Comparison of ENCODE assay signal across 8 cellular contexts in genomic region chr2:216636570-216637450, GRCh38.
DNase-seq lines count a peak whose midpoint lies in the region; ATAC-seq and TF ChIP-seq lines count a peak whose summit lies in the region.

No MANE protein-coding gene starts in this region.

- H3K36me3 Mint-ChIP-seq in nephron (ENCODE audit: low read depth) = peaks cover 27% of the 10 kb centered on the region

- peaks cover 49% of the 10 kb centered on the region for H3K4me1 Mint-ChIP-seq in nephron

- peak overlapping the region; percentile 95 to 96 (median 95) for H3K27ac Mint-ChIP-seq in nephron

- peak overlapping the region; percentile 10 to 55 for H3K9ac ChIP-seq in duodenal mucosa (ENCODE audit: low read depth in 1 of 2, low read length in 2 of 2)

- H3K4me3 Mint-ChIP-seq in nephron = peak overlapping the region; percentile 98 to 99 (median 98)

- peak overlapping the region; percentile 48 to 79 for H3K4me3 ChIP-seq in duodenal mucosa (ENCODE audit: low read depth in 1 of 2, low read length in 2 of 2)

- peaks cover 8 to 15% of the 10 kb centered on the region in 2 donors for H3K27me3 ChIP-seq in duodenal mucosa (ENCODE audit: control insufficient read depth in 1 of 2, insufficient read depth in 2 of 2, low read length in 2 of 2)

- peaks cover 22 to 26% of the 10 kb centered on the region in 2 donors for H3K4me1 ChIP-seq in duodenal mucosa (ENCODE audit: control insufficient read depth in 1 of 2, insufficient read depth in 2 of 2, low read length in 2 of 2)

- TF ChIP-seq CTCF in nephron (IDR thresholded peaks at IDR 0.05; ENCODE audit: unreplicated experiment in 3 of 3) = no peak

- ATAC-seq in GM18873 (IDR thresholded peaks at IDR 0.05; ENCODE audit: low FRiP score, unreplicated experiment) (no peak), HG03378 (IDR thresholded peaks at IDR 0.05; ENCODE audit: unreplicated experiment) (no peak)

- H3K9me3 ChIP-seq in duodenal mucosa (ENCODE audit: control insufficient read depth in 1 of 2, low read length in 2 of 2) = no peaks in the 10 kb centered on the region

- peaks cover 0 to 7% of the 10 kb centered on the region in 2 donors for H3K36me3 ChIP-seq in duodenal mucosa (ENCODE audit: control insufficient read depth in 1 of 2, insufficient read depth in 2 of 2, low read length in 2 of 2)

- H3K27me3 Mint-ChIP-seq in nephron (ENCODE audit: low read depth) = peaks cover 7% of the 10 kb centered on the region

- DNase-seq in DMS79 treated with DMSO at 0.1 percent for 48 hours (lab: John Stamatoyannopoulos, UW) (peak; percentile 72), NCI-H2227 treated with DMSO at 0.1 percent for 48 hours (lab: John Stamatoyannopoulos, UW) (peak; percentile 55)
- no peak for DNase-seq in activated CD4-positive, CD25-positive, alpha-beta regulatory T cell (lab: John Stamatoyannopoulos, UW)
- DNase-seq in activated CD4-positive, alpha-beta T cell treated with anti-CD3 and anti-CD28 coated beads for 4 hours = no peak

- peak overlapping the region; percentile 80 for H3K27ac ChIP-seq in duodenal mucosa (ENCODE audit: low read depth, low read length)

- no peaks in the 10 kb centered on the region for H3K9me3 Mint-ChIP-seq in nephron

Comparison
In these comparisons a context has a peak if more than half of its experiments do, and no peak if none do; other contexts are left out.
1. DNase-seq: peak in DMS79 treated with DMSO at 0.1 percent for 48 hours (single experiment) and NCI-H2227 treated with DMSO at 0.1 percent for 48 hours (single experiment); none in activated CD4-positive, CD25-positive, alpha-beta regulatory T cell (0 of 4) and activated CD4-positive, alpha-beta T cell treated with anti-CD3 and anti-CD28 coated beads for 4 hours (0 of 2).